In the genomic region with DNA sequence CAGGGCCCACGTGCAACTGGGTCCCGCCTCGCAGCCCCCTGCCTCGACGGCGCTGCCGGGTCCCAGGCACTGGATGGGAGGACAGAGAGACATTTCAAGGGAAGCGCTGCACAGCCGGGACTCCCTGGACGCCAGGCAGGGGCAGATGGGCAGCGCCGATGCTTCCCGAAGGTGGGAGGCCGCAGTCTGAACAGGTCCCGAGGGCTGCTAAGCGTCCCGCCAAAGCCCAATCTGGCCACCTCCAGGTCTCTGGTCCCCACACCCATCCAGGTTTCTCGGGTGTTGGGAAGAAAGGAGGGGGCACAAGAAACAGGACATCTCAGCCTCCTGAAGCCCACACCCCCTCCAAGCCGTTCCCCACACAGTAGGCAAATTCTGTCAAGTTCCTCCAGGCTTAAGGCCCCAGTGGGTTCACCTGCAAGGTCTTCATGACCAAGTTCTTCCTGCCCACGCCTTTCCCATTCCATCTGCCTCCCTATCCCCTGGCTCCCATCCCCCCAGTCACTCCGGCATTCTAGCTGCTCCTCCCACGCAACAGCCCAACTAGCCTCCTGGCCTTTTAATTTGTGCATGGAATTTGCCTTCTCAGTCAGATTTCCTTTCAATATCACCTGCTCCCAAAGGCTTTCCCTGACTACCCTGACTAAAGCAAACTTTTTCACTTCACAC, we compare ENCODE assay signal across 1 cellular context.
TF ChIP-seq lines count a peak whose summit lies in the region.

No MANE protein-coding gene starts in this region.

TF ChIP-seq in H1, 55 proteins besides CTCF, POLR2A, EP300 and RAD21:
- TF ChIP-seq, protein P1, sequence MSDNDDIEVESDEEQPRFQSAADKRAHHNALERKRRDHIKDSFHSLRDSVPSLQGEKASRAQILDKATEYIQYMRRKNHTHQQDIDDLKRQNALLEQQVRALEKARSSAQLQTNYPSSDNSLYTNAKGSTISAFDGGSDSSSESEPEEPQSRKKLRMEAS (IDR thresholded peaks at IDR 0.05) = no peak
- TF ChIP-seq EGR1 (IDR thresholded peaks at IDR 0.05; ENCODE audit: borderline replicate concordance, low read depth, low read length) = peak; percentile 66; the same call in 1 of the 2 replicates
- TF ChIP-seq SUZ12 (IDR thresholded peaks at IDR 0.05; ENCODE audit: low read length) = peak; percentile 73; the same call in 1 of the 2 replicates
- peak; percentile 85 for TF ChIP-seq EZH2 (IDR thresholded peaks at IDR 0.05; ENCODE audit: low read depth, low read length, severe bottlenecking)
- peak; percentile 24 for TF ChIP-seq KDM4A (IDR thresholded peaks at IDR 0.05; ENCODE audit: low read depth, low read length, severe bottlenecking)
